Comparison of ENCODE assay signal across 26 cellular contexts in the genomic region with DNA sequence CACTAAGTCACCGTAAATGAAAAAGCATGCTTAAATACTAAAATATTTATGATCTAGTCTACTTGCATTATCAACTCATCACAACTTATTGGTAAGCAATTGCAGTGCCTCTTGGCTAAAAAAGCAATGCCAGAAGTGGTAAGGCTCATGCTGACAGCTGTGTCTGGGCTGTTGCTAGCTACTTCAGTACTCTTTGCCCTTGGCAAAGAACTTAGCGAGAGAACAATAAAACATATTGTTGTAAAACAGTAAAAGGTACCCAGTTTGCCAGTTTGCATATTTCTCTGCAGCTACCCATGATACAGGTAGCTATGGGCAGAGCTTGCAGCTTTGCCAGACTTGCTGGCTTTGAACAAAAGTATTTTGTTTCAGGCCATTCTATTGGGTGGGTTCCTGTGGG.
DNase-seq lines count a peak whose midpoint lies in the region; TF ChIP-seq lines count a peak whose summit lies in the region.
"Had no signal": no experiment of that assay in that cellular context is flagged by ENCODE, and none has a peak within 500 bp of the region (broad histone marks: within the 10 kb centered on the region; RNA-seq: fewer than 3 reads in every experiment).

No MANE protein-coding gene starts in this region.

- peak overlapping the region; percentile 28; the same call in 1 of the 2 replicates for H3K9ac ChIP-seq in Karpas-422 (ENCODE audit: low read length)
- no peak overlapping the region for H3K9ac ChIP-seq in smooth muscle cell (ENCODE audit: low read depth)
- H3K9ac ChIP-seq: BLaER1 had no signal

- no TSS peak for BruUV-seq in OCI-LY7 (replicated peaks; lab: Mats Ljungman, UMichigan)

- POLR2A ChIA-PET in OCI-LY7 (lab: Charles Lee): interaction anchor here (0.7 to 2.9 kb wide), 10 partner anchors 8 to 618 kb away, joined by 3 to 12 read pairs (median 3); no protein-coding TSS in a partner anchor

- H2AFZ ChIP-seq in Karpas-422 (ENCODE audit: low read length): 0 out of 2 replicates have a peak overlapping the region, but pooled peaks have one; percentile 7
- H2AFZ ChIP-seq in OCI-LY7 (ENCODE audit: low read length): peak overlapping the region; percentile 45
- peak overlapping the region; percentile 47 for H2AFZ ChIP-seq in smooth muscle cell (ENCODE audit: low read depth)

- TF ChIP-seq CTCF in OCI-LY7 (conservative IDR thresholded peaks at IDR 0.05; ENCODE audit: low read length) (no peak), smooth muscle cell (IDR thresholded peaks at IDR 0.05; ENCODE audit: borderline replicate concordance, insufficient read depth, poor library complexity, severe bottlenecking) (no peak), GM20000 (IDR thresholded peaks at IDR 0.05; ENCODE audit: extremely low read depth, missing control alignments) (no peak)

- intact Hi-C loops in OCI-LY7 (cut with micrococcal nuclease; ENCODE audit: unreplicated experiment): loop anchor here (2.0 to 10.0 kb wide), 5 partner anchors 219 to 1320 kb away; a partner anchor contains a TSS

- H3F3A ChIP-seq in smooth muscle cell (ENCODE audit: low read depth): no peaks in the 10 kb centered on the region

- H3K27me3 ChIP-seq in Karpas-422 (ENCODE audit: low read length) (no peaks in the 10 kb centered on the region), smooth muscle cell (ENCODE audit: low read depth) (no peaks in the 10 kb centered on the region)
- H3K27me3 ChIP-seq: BLaER1, gastrocnemius medialis, right atrium auricular region had no signal

- H3K9me3 ChIP-seq in Karpas-422 (ENCODE audit: low read length) (no peaks in the 10 kb centered on the region), OCI-LY7 (ENCODE audit: low read length) (no peaks in the 10 kb centered on the region), smooth muscle cell (replicated peaks; ENCODE audit: low read depth) (no peaks in the 10 kb centered on the region)
- H3K9me3 ChIP-seq: BLaER1, gastrocnemius medialis, right atrium auricular region, tibial artery had no signal

- CTCF ChIA-PET in OCI-LY7 (lab: Charles Lee; ENCODE audit: unreplicated experiment): interaction anchor here (1.1 kb wide), 1 partner anchor 10 kb away, joined by 3 read pairs; no protein-coding TSS in a partner anchor

- H3K79me2 ChIP-seq in Karpas-422 (ENCODE audit: low read length) (no peaks in the 10 kb centered on the region), OCI-LY7 (ENCODE audit: insufficient read depth, low read depth, low read length) (no peaks in the 10 kb centered on the region), smooth muscle cell (ENCODE audit: low read depth) (no peaks in the 10 kb centered on the region)

- H3K9me2 ChIP-seq in Karpas-422 (replicated peaks; ENCODE audit: insufficient read depth, low read length): no peaks in the 10 kb centered on the region
- no peaks in the 10 kb centered on the region for H3K9me2 ChIP-seq in OCI-LY7 (ENCODE audit: insufficient read depth, low read length)

- H3K36me3 ChIP-seq in Karpas-422 (ENCODE audit: insufficient read depth, low read length): 0 out of 2 replicates have a peak, but pooled peaks cover 8% of the 10 kb centered on the region
- H3K36me3 ChIP-seq in OCI-LY7 (ENCODE audit: insufficient read depth, low read length): no peaks in the 10 kb centered on the region
- no peaks in the 10 kb centered on the region for H3K36me3 ChIP-seq in smooth muscle cell (ENCODE audit: low read depth)
- H3K36me3 ChIP-seq: BLaER1, gastrocnemius medialis, right atrium auricular region, tibial artery had no signal

- H3K27ac ChIP-seq in Karpas-422 (ENCODE audit: low read length) (peak overlapping the region; percentile 71), OCI-LY7 (ENCODE audit: low read depth, low read length, poor library complexity, severe bottlenecking) (no peak overlapping the region), smooth muscle cell (ENCODE audit: low read depth) (no peak overlapping the region)
- H3K27ac ChIP-seq: BLaER1, gastrocnemius medialis, right atrium auricular region, tibial artery had no signal

- H4K20me1 ChIP-seq in Karpas-422 (ENCODE audit: insufficient read depth, low read depth, low read length): no peaks in the 10 kb centered on the region
- no peaks in the 10 kb centered on the region for H4K20me1 ChIP-seq in OCI-LY7 (ENCODE audit: insufficient read depth, low read length)
- H4K20me1 ChIP-seq in smooth muscle cell (ENCODE audit: low read depth): no peaks in the 10 kb centered on the region
- H4K20me1 ChIP-seq: BLaER1 had no signal

- H3K4me2 ChIP-seq in Karpas-422 (ENCODE audit: low read depth, low read length, poor library complexity, severe bottlenecking) (peak overlapping the region; percentile 5), OCI-LY7 (ENCODE audit: low read length) (no peak overlapping the region), smooth muscle cell (no peak overlapping the region)
- H3K4me2 ChIP-seq: BLaER1 had no signal

- WGBS in smooth muscle cell (ENCODE audit: low lambda C conversion rate): 85% methylated on average over 2 of the region's 2 CpGs

- H3K4me3 ChIP-seq in Karpas-422 (ENCODE audit: low read length) (no peak overlapping the region), OCI-LY7 (ENCODE audit: low read depth, low read length, poor library complexity, severe bottlenecking) (no peak overlapping the region), smooth muscle cell (no peak overlapping the region)
- H3K4me3 ChIP-seq: BLaER1, gastrocnemius medialis, GM12878, right atrium auricular region, tibial artery had no signal

- DNase-seq in Karpas-422 (peak; percentile 55), OCI-LY7 (ENCODE audit: low spot score) (no peak), fibroblast of peridontal ligament (ENCODE audit: extremely low read depth) (peak; percentile 12), smooth muscle cell (lab: John Stamatoyannopoulos, UW; ENCODE audit: unreplicated experiment) (no peak), GM20000 (ENCODE audit: low spot score) (no peak), cerebellar nuclear complex (lab: John Stamatoyannopoulos, UW) (no peak), hypothalamus (lab: John Stamatoyannopoulos, UW) (no peak)
- DNase-seq: activated CD4-positive, alpha-beta T cell treated with anti-CD3 and anti-CD28 coated beads for 48 hours; activated CD8-positive, alpha-beta memory T cell treated with anti-CD3 and anti-CD28 coated beads for 24 hours; activated naive CD4-positive, alpha-beta T cell treated with anti-CD3 and anti-CD28 coated beads, Interleukin-2, amount 50 U/mL, for 16 hours; activated T-cell treated with anti-CD3 and anti-CD28 coated beads for 4 hours; DMS 273 treated with DMSO at 0.1 percent for 48 hours; gastrocnemius medialis; H9; immature natural killer cell; Kasumi-1; left cardiac atrium; NCI-H187; NCI-H2171 treated with DMSO at 0.1 percent for 48 hours; NCI-H524; nephron progenitor cell; T1000; tibial artery had no signal

- H3K4me1 ChIP-seq in Karpas-422 (ENCODE audit: low read length) (peaks cover 53% of the 10 kb centered on the region), OCI-LY7 (ENCODE audit: insufficient read depth, low read length, poor library complexity, severe bottlenecking) (no peaks in the 10 kb centered on the region), smooth muscle cell (ENCODE audit: low read depth) (no peaks in the 10 kb centered on the region)
- H3K4me1 ChIP-seq: BLaER1, gastrocnemius medialis, right atrium auricular region, tibial artery had no signal

Comparison
In these comparisons a context has a peak if more than half of its experiments do, and no peak if none do; other contexts are left out.
1. DNase-seq: peak in Karpas-422 (single experiment) and fibroblast of peridontal ligament (single experiment); none in OCI-LY7 (single experiment), smooth muscle cell (single experiment), GM20000 (single experiment), cerebellar nuclear complex (0 of 2) and hypothalamus (0 of 51).
2. Peak in every context shown above with its lines, with median percentiles within 50 percentile points of each other: H2AFZ ChIP-seq.